ENCODE assay signal across 19 cellular contexts in genomic region chr9:27468000-27468399, GRCh38. TPM values are rescaled to one million over a fixed set of nuclear protein-coding genes. Genes with fewer than 3 reads are reported as not detected.
"Had no signal": no experiment of that assay in that cellular context is flagged by ENCODE, and none has a peak within 500 bp of the region (broad histone marks: within the 10 kb centered on the region; RNA-seq: fewer than 3 reads in every experiment).

No MANE protein-coding gene starts in this region.

- H3K4me3 Mint-ChIP-seq: activated CD4-positive, alpha-beta memory T cell treated with anti-CD3 and anti-CD28 coated beads for 36 hours; activated naive CD8-positive, alpha-beta T cell treated with anti-CD3 and anti-CD28 coated beads for 36 hours; naive thymus-derived CD8-positive, alpha-beta T cell had no signal

- H3K4me1 Mint-ChIP-seq: activated naive CD8-positive, alpha-beta T cell treated with anti-CD3 and anti-CD28 coated beads for 36 hours had no signal

- H3K27ac Mint-ChIP-seq: activated CD4-positive, alpha-beta memory T cell treated with anti-CD3 and anti-CD28 coated beads for 36 hours; activated naive CD8-positive, alpha-beta T cell treated with anti-CD3 and anti-CD28 coated beads for 36 hours; naive thymus-derived CD8-positive, alpha-beta T cell had no signal

- H3K4me1 ChIP-seq: right lobe of liver had no signal

- H3K9me3 Mint-ChIP-seq: activated CD4-positive, alpha-beta memory T cell treated with anti-CD3 and anti-CD28 coated beads for 36 hours; activated naive CD8-positive, alpha-beta T cell treated with anti-CD3 and anti-CD28 coated beads for 36 hours; naive thymus-derived CD8-positive, alpha-beta T cell had no signal

- H3K27me3 Mint-ChIP-seq: activated CD4-positive, alpha-beta memory T cell treated with anti-CD3 and anti-CD28 coated beads for 36 hours; activated naive CD8-positive, alpha-beta T cell treated with anti-CD3 and anti-CD28 coated beads for 36 hours; naive thymus-derived CD8-positive, alpha-beta T cell had no signal

- H3K36me3 ChIP-seq: breast epithelium, lower lobe of right lung, neutrophil, right lobe of liver, thoracic aorta, uterus had no signal

- H3K27ac ChIP-seq: breast epithelium, lower lobe of right lung, neutrophil, psoas muscle, right lobe of liver, thoracic aorta, uterus had no signal

- H3K36me3 Mint-ChIP-seq: activated CD4-positive, alpha-beta memory T cell treated with anti-CD3 and anti-CD28 coated beads for 36 hours; activated naive CD8-positive, alpha-beta T cell treated with anti-CD3 and anti-CD28 coated beads for 36 hours had no signal

- H3K9me3 ChIP-seq: breast epithelium, lower lobe of right lung, neutrophil, psoas muscle, right lobe of liver, thoracic aorta, uterus had no signal

- DNase-seq: activated CD4-positive, alpha-beta memory T cell treated with anti-CD3 and anti-CD28 coated beads for 36 hours; activated CD4-positive, alpha-beta T cell treated with anti-CD3 and anti-CD28 coated beads for 1 hour; activated gamma-delta T cell treated with Interleukin-2 at 50 U/mL for 16 hours; activated naive CD8-positive, alpha-beta T cell treated with anti-CD3 and anti-CD28 coated beads for 36 hours; activated T-cell treated with anti-CD3 and anti-CD28 coated beads, Interleukin-2, amount 50 U/mL, for 48 hours; aorta; lower lobe of right lung; naive thymus-derived CD8-positive, alpha-beta T cell; psoas muscle; right lobe of liver; stimulated activated CD4-positive, alpha-beta T cell treated with anti-CD3 and anti-CD28 coated beads, Interleukin-2, amount 100 ng/mL, for 24 hours; stimulated activated naive CD8-positive, alpha-beta T cell treated with anti-CD3 and anti-CD28 coated beads, Interleukin-15, Interleukin-2, amounts not matched to agents 100 U/mL and 50 U/mL, for 24 hours; uterus had no signal

- H3K4me3 ChIP-seq: breast epithelium, lower lobe of right lung, psoas muscle, right lobe of liver, thoracic aorta, uterus had no signal

- ATAC-seq: esophagus mucosa; lower lobe of right lung; naive thymus-derived CD8-positive, alpha-beta T cell; psoas muscle; right lobe of liver; stimulated activated naive CD8-positive, alpha-beta T cell treated with anti-CD3 and anti-CD28 coated beads, Interleukin-15, Interleukin-2, amounts not matched to agents 100 U/mL and 50 U/mL, for 24 hours had no signal

- H3K27me3 ChIP-seq: breast epithelium, neutrophil, right lobe of liver, uterus had no signal

RNA-seq across cellular contexts. Expression of gene IFNK, which starts 56.1 kb away (rescaled TPM):
- total RNA-seq: activated CD4-positive, alpha-beta memory T cell treated with anti-CD3 and anti-CD28 coated beads for 36 hours; activated naive CD8-positive, alpha-beta T cell treated with anti-CD3 and anti-CD28 coated beads for 36 hours; aorta; breast epithelium; chondrocyte; esophagus mucosa; lower lobe of right lung; naive thymus-derived CD8-positive, alpha-beta T cell; psoas muscle; right lobe of liver; T-helper 2 cell treated with Interferon-gamma antibody and Interleukin-4, amounts not matched to agents 100 ng/mL and 5 ng/mL, for 36 hours; thoracic aorta; uterus had no signal
- polyA plus RNA-seq: aorta; naive thymus-derived CD8-positive, alpha-beta T cell; psoas muscle had no signal
